Comparison of ENCODE assay signal across 8 cellular contexts in genomic region chr12:13661005-13661887, GRCh38.
DNase-seq lines count a peak whose midpoint lies in the region; ATAC-seq and TF ChIP-seq lines count a peak whose summit lies in the region.

No MANE protein-coding gene starts in this region.

- POLR2A ChIA-PET in CD8-positive, alpha-beta T cell (lab: Charles Lee): no interaction called here
- POLR2A ChIA-PET in RWPE1 (lab: Yijun Ruan, JAX; ENCODE audit: low non-redundant PET): no interaction called here

- H3K4me1 ChIP-seq in CD8-positive, alpha-beta T cell (ENCODE audit: insufficient read depth, low read length): no peaks in the 10 kb centered on the region
- no peaks in the 10 kb centered on the region for H3K4me1 ChIP-seq in tibial nerve

- TF ChIP-seq CTCF in CD8-positive, alpha-beta T cell (IDR thresholded peaks at IDR 0.05): peak; percentile 45
- TF ChIP-seq CTCF in RWPE1 (conservative IDR thresholded peaks at IDR 0.05; ENCODE audit: low read depth) (peak; percentile 41), endothelial cell (IDR thresholded peaks at IDR 0.05; ENCODE audit: unreplicated experiment) (peak; percentile 80), tibial nerve (IDR thresholded peaks at IDR 0.05) (peak; percentile 57 to 86 (median 80))

- H3K4me3 ChIP-seq in CD8-positive, alpha-beta T cell (ENCODE audit: low read depth, low read length): no peak overlapping the region
- no peak overlapping the region for H3K4me3 ChIP-seq in tibial nerve

- TF ChIP-seq POLR2A in tibial nerve (IDR thresholded peaks at IDR 0.05): no peak

- H3K36me3 ChIP-seq in CD8-positive, alpha-beta T cell (ENCODE audit: insufficient read depth, low read length): no peaks in the 10 kb centered on the region
- no peaks in the 10 kb centered on the region for H3K36me3 ChIP-seq in tibial nerve

- WGBS in tibial nerve, 2 donors: 44% methylated on average over 11 of the region's 11 CpGs

- intact Hi-C loops in CD8-positive, alpha-beta T cell (cut with DNase I, micrococcal nuclease): no loop called here

- no peaks in the 10 kb centered on the region for H3K4me1 Mint-ChIP-seq in CD8-positive, alpha-beta T cell (ENCODE audit: low read depth)
- H3K4me1 Mint-ChIP-seq in endothelial cell (ENCODE audit: unreplicated experiment) (peaks cover 3% of the 10 kb centered on the region), memory B cell (peaks cover 5% of the 10 kb centered on the region)

- no peak for TF ChIP-seq EP300 in tibial nerve (IDR thresholded peaks at IDR 0.05)

- H3K9me3 Mint-ChIP-seq in CD8-positive, alpha-beta T cell: no peaks in the 10 kb centered on the region
- H3K9me3 Mint-ChIP-seq in endothelial cell (ENCODE audit: unreplicated experiment) (no peaks in the 10 kb centered on the region), memory B cell (no peaks in the 10 kb centered on the region)

- H3K36me3 Mint-ChIP-seq in CD8-positive, alpha-beta T cell: no peaks in the 10 kb centered on the region
- H3K36me3 Mint-ChIP-seq in endothelial cell (ENCODE audit: low read depth, unreplicated experiment): no peaks in the 10 kb centered on the region
- no peaks in the 10 kb centered on the region for H3K36me3 Mint-ChIP-seq in memory B cell

- no peak overlapping the region for H3K27ac ChIP-seq in CD8-positive, alpha-beta T cell (ENCODE audit: low read depth, low read length)
- no peak overlapping the region for H3K27ac ChIP-seq in RWPE1
- H3K27ac ChIP-seq in tibial nerve: no peak overlapping the region

- peaks cover 5% of the 10 kb centered on the region for H3K27me3 Mint-ChIP-seq in CD8-positive, alpha-beta T cell (ENCODE audit: low read depth)
- H3K27me3 Mint-ChIP-seq in endothelial cell (ENCODE audit: unreplicated experiment): no peaks in the 10 kb centered on the region
- H3K27me3 Mint-ChIP-seq in memory B cell: peaks cover 3% of the 10 kb centered on the region

- peak in 1 of 7 experiments; percentile 0 for DNase-seq in CD8-positive, alpha-beta T cell
- DNase-seq in HT-29 (ENCODE audit: low spot score): peak; percentile 68
- peak; percentile 17 for DNase-seq in RWPE1 (ENCODE audit: low spot score)
- DNase-seq in endothelial cell (ENCODE audit: low spot score): peak; percentile 58
- DNase-seq in memory B cell (ENCODE audit: low spot score in 2 of 2): peak; percentile 18 to 27
- peak; percentile 14 to 64 for DNase-seq in tibial nerve (ENCODE audit: low spot score in 2 of 2)

- no peak overlapping the region for H3K4me3 Mint-ChIP-seq in CD8-positive, alpha-beta T cell
- H3K4me3 Mint-ChIP-seq in endothelial cell (ENCODE audit: unreplicated experiment) (no peak overlapping the region), memory B cell (no peak overlapping the region)

- H3K27me3 ChIP-seq in CD8-positive, alpha-beta T cell (ENCODE audit: insufficient read depth, low read length): no peaks in the 10 kb centered on the region
- H3K27me3 ChIP-seq in tibial nerve: no peaks in the 10 kb centered on the region

- H3K27ac Mint-ChIP-seq in CD8-positive, alpha-beta T cell: no peak overlapping the region
- H3K27ac Mint-ChIP-seq in endothelial cell (ENCODE audit: unreplicated experiment) (no peak overlapping the region), memory B cell (no peak overlapping the region)

- H3K9me3 ChIP-seq in CD8-positive, alpha-beta T cell (ENCODE audit: low read length): no peaks in the 10 kb centered on the region
- H3K9me3 ChIP-seq in tibial nerve: no peaks in the 10 kb centered on the region

- CTCF ChIA-PET in CD8-positive, alpha-beta T cell (lab: Charles Lee): no interaction called here
- CTCF ChIA-PET in RWPE1 (lab: Yijun Ruan, JAX): interaction anchor here (0.6 to 1.3 kb wide), 8 partner anchors 23 to 843 kb away, joined by 3 to 6 read pairs (median 4); no protein-coding TSS in a partner anchor

- no peak for ATAC-seq in CD8-positive, alpha-beta T cell
- peak; percentile 89 for ATAC-seq in GM18868 (IDR thresholded peaks at IDR 0.05; ENCODE audit: unreplicated experiment)
- peak; percentile 53 for ATAC-seq in memory B cell (ENCODE audit: low read depth)
- no peak for ATAC-seq in GM19397 (IDR thresholded peaks at IDR 0.05; ENCODE audit: unreplicated experiment)

Comparison
In these comparisons a context has a peak if more than half of its experiments do, and no peak if none do; other contexts are left out.
1. ATAC-seq: peak in GM18868 (single experiment) and memory B cell (single experiment); none in CD8-positive, alpha-beta T cell (single experiment) and GM19397 (single experiment).
2. Peak in every context shown above with its lines, with median percentiles within 50 percentile points of each other: CTCF ChIP-seq.